Comparison of ENCODE assay signal across 20 cellular contexts in genomic region chr21:26377111-26377694, GRCh38.
DNase-seq lines count a peak whose midpoint lies in the region; ATAC-seq, FAIRE-seq and TF ChIP-seq lines count a peak whose summit lies in the region.
"Had no signal": no experiment of that assay in that cellular context is flagged by ENCODE, and none has a peak within 500 bp of the region (broad histone marks: within the 10 kb centered on the region; RNA-seq: fewer than 3 reads in every experiment).

No MANE protein-coding gene starts in this region.

- TF ChIP-seq RAD21 in HepG2 (CRISPR knock-in tag; IDR thresholded peaks at IDR 0.05), result no peak

- no peak overlapping the region for H3K4me2 ChIP-seq in HepG2 (ENCODE audit: low read depth, low read length)
- no peak overlapping the region for H3K4me2 ChIP-seq in PC-3 (ENCODE audit: low read length)

- POLR2A ChIA-PET in HepG2 (lab: Yijun Ruan, JAX) (no interaction called here), PC-3 (lab: Charles Lee; ENCODE audit: unreplicated experiment) (no interaction called here)

- 43% methylated on average over 2 of the region's 2 CpGs for WGBS in HepG2 (ENCODE audit: low lambda C conversion rate)
- 60% methylated on average over 2 of the region's 2 CpGs for WGBS in right lobe of liver (ENCODE audit: insufficient coverage, low coverage, low lambda C conversion rate, missing lambda C conversion rate)

- no peak overlapping the region for H3K9ac ChIP-seq in HepG2 (ENCODE audit: insufficient read depth, low read depth, low read length)
- no peak overlapping the region for H3K9ac ChIP-seq in PC-3 (ENCODE audit: low read length)

- H3K9me3 ChIP-seq in HepG2 (ENCODE audit: low read length) (peaks cover 73% of the 10 kb centered on the region), right lobe of liver (no peaks in the 10 kb centered on the region), PC-3 (ENCODE audit: low read length) (no peaks in the 10 kb centered on the region)

- H3K27me3 ChIP-seq in HepG2 (ENCODE audit: control insufficient read depth in 1 of 2, insufficient read depth in 2 of 2, low read length in 2 of 2) (no peaks in the 10 kb centered on the region), right lobe of liver (no peaks in the 10 kb centered on the region), PC-3 (ENCODE audit: low read length) (no peaks in the 10 kb centered on the region), foreskin keratinocyte (no peaks in the 10 kb centered on the region)

- ATAC-seq in HepG2 (no peak), right lobe of liver (no peak), PC-3 (peak; percentile 40), foreskin keratinocyte (peak; percentile 76), HG03565 (IDR thresholded peaks at IDR 0.05; ENCODE audit: unreplicated experiment) (no peak), GM21526 (IDR thresholded peaks at IDR 0.05; ENCODE audit: low FRiP score, unreplicated experiment) (no peak)
- ATAC-seq in activated naive CD8-positive, alpha-beta T cell treated with anti-CD3 and anti-CD28 coated beads, Interleukin-2, amount 50 U/mL, for 24 hours, result no peak

- TF ChIP-seq POLR2A in HepG2 (IDR thresholded peaks at IDR 0.05; ENCODE audit: insufficient read depth in 1 of 2, low read depth in 2 of 2, low read length in 2 of 2) (no peak), right lobe of liver (IDR thresholded peaks at IDR 0.05) (no peak)

- TF ChIP-seq EP300 in HepG2 (IDR thresholded peaks at IDR 0.05; ENCODE audit: low read depth in 2 of 2, low read length in 2 of 2), result no peak
- TF ChIP-seq EP300 in HepG2 (CRISPR knock-in tag; IDR thresholded peaks at IDR 0.05; ENCODE audit: borderline replicate concordance), result no peak

- H3K4me3 ChIP-seq in HepG2 (replicated peaks in 1 of 3; ENCODE audit: insufficient read depth in 1 of 3, low read depth in 2 of 3, low read length in 3 of 3), result no peak overlapping the region
- no peak overlapping the region for H3K4me3 ChIP-seq in right lobe of liver
- H3K4me3 ChIP-seq in PC-3 (ENCODE audit: low read length), result no peak overlapping the region

- in situ Hi-C loops in HepG2 (cut with HindIII; ENCODE audit: extremely low pct_ligation_motif_present, low pct_unique_long_range_greater_than_20kb), result no loop called here

- no peaks in the 10 kb centered on the region for H3F3A ChIP-seq in PC-3 (ENCODE audit: low read length, unreplicated experiment)

- H3K79me2 ChIP-seq in HepG2 (ENCODE audit: insufficient read depth, low read length) (no peaks in the 10 kb centered on the region), PC-3 (ENCODE audit: low read length) (no peaks in the 10 kb centered on the region)

- no TSS peak for BruUV-seq in HepG2 (replicated peaks; lab: Mats Ljungman, UMichigan)
- no TSS peak for BruUV-seq in PC-3 (replicated peaks; lab: Mats Ljungman, UMichigan)

- FAIRE-seq in HepG2 (lab: Jason Lieb, UNC), result no peak
- FAIRE-seq: GM12892 had no signal

- DNase-seq in HepG2 (ENCODE audit: low spot score) (no peak), right lobe of liver (no peak), PC-3 (peak; percentile 56), foreskin keratinocyte (peak in 1 of 2 donors; percentile 61)
- no peak for DNase-seq in activated naive CD8-positive, alpha-beta T cell treated with anti-CD3 and anti-CD28 coated beads, Interleukin-2, amount 50 U/mL, for 24 hours
- DNase-seq: 8988T; C1 segment of cervical spinal cord; Calu3; CD4-positive, alpha-beta T cell; DMS79 treated with DMSO at 0.1 percent for 48 hours; EL; GDM1; HCEC 1CT; HFFc6 had no signal

- H3K27ac ChIP-seq in HepG2 (ENCODE audit: extremely low read length, insufficient read depth, low read length) (no peak overlapping the region), right lobe of liver (no peak overlapping the region), PC-3 (ENCODE audit: low read length) (no peak overlapping the region), foreskin keratinocyte (peak overlapping the region; percentile 53)
- H3K27ac ChIP-seq: HL-60 had no signal

- no peaks in the 10 kb centered on the region for H3K4me1 Mint-ChIP-seq in activated naive CD8-positive, alpha-beta T cell treated with anti-CD3 and anti-CD28 coated beads, Interleukin-2, amount 50 U/mL, for 24 hours
- H3K4me1 Mint-ChIP-seq: B cell, IgD-negative memory B cell had no signal

- no peaks in the 10 kb centered on the region for H3K36me3 Mint-ChIP-seq in activated naive CD8-positive, alpha-beta T cell treated with anti-CD3 and anti-CD28 coated beads, Interleukin-2, amount 50 U/mL, for 24 hours (ENCODE audit: low read depth)
- H3K36me3 Mint-ChIP-seq: IgD-negative memory B cell had no signal

- peaks cover 5% of the 10 kb centered on the region for H3K27me3 Mint-ChIP-seq in activated naive CD8-positive, alpha-beta T cell treated with anti-CD3 and anti-CD28 coated beads, Interleukin-2, amount 50 U/mL, for 24 hours
- H3K27me3 Mint-ChIP-seq: B cell; CD4-positive, alpha-beta T cell; IgD-negative memory B cell had no signal

- no peak overlapping the region for H3K4me3 Mint-ChIP-seq in activated naive CD8-positive, alpha-beta T cell treated with anti-CD3 and anti-CD28 coated beads, Interleukin-2, amount 50 U/mL, for 24 hours
- H3K4me3 Mint-ChIP-seq: B cell; CD4-positive, alpha-beta T cell; HFFc6; IgD-negative memory B cell had no signal

- H3K4me1 ChIP-seq in HepG2 (ENCODE audit: insufficient read depth, low read length) (no peaks in the 10 kb centered on the region), right lobe of liver (no peaks in the 10 kb centered on the region), PC-3 (ENCODE audit: insufficient read depth, low read length) (peaks cover 6% of the 10 kb centered on the region; the same call in 1 of the 2 replicates), foreskin keratinocyte (peaks cover 16% of the 10 kb centered on the region)

- H2AFZ ChIP-seq in HepG2 (ENCODE audit: low read length), result no peak overlapping the region
- no peak overlapping the region for H2AFZ ChIP-seq in PC-3 (ENCODE audit: low read length)

- H3K36me3 ChIP-seq in HepG2 (replicated peaks in 1 of 2; ENCODE audit: control insufficient read depth in 1 of 2, insufficient read depth in 2 of 2, low read length in 2 of 2) (no peaks in the 10 kb centered on the region), right lobe of liver (no peaks in the 10 kb centered on the region), PC-3 (ENCODE audit: low read depth, low read length) (no peaks in the 10 kb centered on the region)

- H3K9me3 Mint-ChIP-seq in activated naive CD8-positive, alpha-beta T cell treated with anti-CD3 and anti-CD28 coated beads, Interleukin-2, amount 50 U/mL, for 24 hours, result no peaks in the 10 kb centered on the region
- H3K9me3 Mint-ChIP-seq: CD4-positive, alpha-beta T cell; HFFc6 had no signal

- H4K20me1 ChIP-seq in HepG2 (ENCODE audit: insufficient read depth, low read length) (no peaks in the 10 kb centered on the region), PC-3 (ENCODE audit: low read length) (no peaks in the 10 kb centered on the region)

- intact Hi-C loops in HepG2 (cut with micrococcal nuclease; ENCODE audit: unreplicated experiment), result no loop called here
- intact Hi-C loops in right lobe of liver (cut with DNase I), result no loop called here
- intact Hi-C loops in PC-3 (cut with micrococcal nuclease), result no loop called here

- CTCF ChIA-PET in HepG2 (lab: Yijun Ruan, JAX; ENCODE audit: low intra/inter-chr PET ratio, low total read pairs) (no interaction called here), PC-3 (lab: Charles Lee) (no interaction called here)

- no peak overlapping the region for H3K27ac Mint-ChIP-seq in activated naive CD8-positive, alpha-beta T cell treated with anti-CD3 and anti-CD28 coated beads, Interleukin-2, amount 50 U/mL, for 24 hours
- H3K27ac Mint-ChIP-seq: B cell; CD4-positive, alpha-beta T cell; HFFc6; IgD-negative memory B cell had no signal

- TF ChIP-seq CTCF in HepG2 (CRISPR knock-in tag; IDR thresholded peaks at IDR 0.05) (no peak), right lobe of liver (IDR thresholded peaks at IDR 0.05) (no peak), PC-3 (conservative IDR thresholded peaks at IDR 0.05; ENCODE audit: low read depth, low read length) (no peak), foreskin keratinocyte (conservative IDR thresholded peaks at IDR 0.05) (no peak)

- H3K9me2 ChIP-seq in PC-3 (replicated peaks; ENCODE audit: low read length), result peaks cover 2% of the 10 kb centered on the region; the same call in 1 of the 2 replicates

TF ChIP-seq in HepG2, 621 proteins besides CTCF, POLR2A, EP300 and RAD21:
- peak; percentile 57 to 77; a peak in 3 of 4 replicates for TF ChIP-seq MAFK (conservative IDR thresholded peaks at IDR 0.05 in 1 of 2, IDR thresholded peaks at IDR 0.05 in 1 of 2; ENCODE audit: low read length in 2 of 2)
- TF ChIP-seq MAFF (IDR thresholded peaks at IDR 0.05; ENCODE audit: low read depth, low read length), result peak; percentile 62; the same call in 1 of the 2 replicates
- TF ChIP-seq ZNF530 (CRISPR knock-in tag; IDR thresholded peaks at IDR 0.05; ENCODE audit: low read depth), result no peak

Comparison
In these comparisons a context has a peak if more than half of its experiments do, and no peak if none do; other contexts are left out.
1. ATAC-seq: peak in PC-3 (single experiment) and foreskin keratinocyte (single experiment); none in HepG2 (single experiment), right lobe of liver (0 of 4), HG03565 (single experiment), activated naive CD8-positive, alpha-beta T cell treated with anti-CD3 and anti-CD28 coated beads, Interleukin-2, amount 50 U/mL, for 24 hours (single experiment) and GM21526 (single experiment).